In the genomic region with DNA sequence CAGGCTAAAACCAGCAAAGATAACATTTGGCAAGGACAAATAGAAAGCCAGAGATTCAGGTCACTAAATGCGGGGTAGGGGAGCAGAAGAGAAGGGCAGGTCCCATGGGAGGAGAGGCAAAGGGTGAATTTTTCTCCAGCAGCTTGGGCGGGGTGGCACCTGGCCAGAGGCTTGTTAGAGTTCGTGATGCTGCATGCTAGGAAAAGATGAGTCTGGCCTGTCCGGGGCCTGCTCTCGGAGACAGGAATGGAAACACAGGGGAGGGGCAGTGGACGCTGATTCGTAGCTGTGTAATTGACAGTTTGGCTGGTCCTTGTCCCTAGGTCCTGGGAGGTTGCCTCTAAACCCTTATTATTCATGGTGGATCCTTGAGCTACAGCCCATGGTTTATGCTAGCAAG, we compare ENCODE assay signal across 13 cellular contexts. TPM values are rescaled to one million over a fixed set of nuclear protein-coding genes. Genes with fewer than 3 reads are reported as not detected.
A peak's percentile ranks its signal among the peaks of the same experiment; 100 is the strongest.
DNase-seq lines count a peak whose midpoint lies in the region; ATAC-seq and TF ChIP-seq lines count a peak whose summit lies in the region.
"Had no signal": no experiment of that assay in that cellular context is flagged by ENCODE, and none has a peak within 500 bp of the region (broad histone marks: within the 10 kb centered on the region; RNA-seq: fewer than 3 reads in every experiment).

No MANE protein-coding gene starts in this region.

- TF ChIP-seq CTCF in RWPE1 (conservative IDR thresholded peaks at IDR 0.05; ENCODE audit: low read depth) (no peak), fibroblast of lung (conservative IDR thresholded peaks at IDR 0.05 in 1 of 2, IDR thresholded peaks at IDR 0.05 in 1 of 2; ENCODE audit: low read depth in 1 of 2, low read length in 2 of 2) (no peak), tibial nerve (IDR thresholded peaks at IDR 0.05) (no peak)

- peak in 1 of 2 donors; percentile 21 for TF ChIP-seq EP300 in tibial nerve (IDR thresholded peaks at IDR 0.05)

- no peaks in the 10 kb centered on the region for H4K20me1 ChIP-seq in fibroblast of lung (ENCODE audit: control insufficient read depth, extremely low read depth, insufficient read depth, low read length)

- H3K27ac ChIP-seq in RWPE1 (peak overlapping the region; percentile 65), fibroblast of lung (ENCODE audit: insufficient read depth, low read length) (peak overlapping the region; percentile 8), tibial nerve (peak overlapping the region in 3 of 4 donors; percentile 62 to 83 (median 70))
- H3K27ac ChIP-seq: HL-60 had no signal

- no peaks in the 10 kb centered on the region for H3K36me3 Mint-ChIP-seq in immature natural killer cell

- H3K4me1 Mint-ChIP-seq in immature natural killer cell = no peaks in the 10 kb centered on the region
- H3K4me1 Mint-ChIP-seq: activated CD4-positive, alpha-beta T cell treated with anti-CD3 and anti-CD28 coated beads for 36 hours had no signal

- no peak overlapping the region for H3K4me2 ChIP-seq in fibroblast of lung (ENCODE audit: extremely low read depth, insufficient read depth, low read length)

- H3K9me3 Mint-ChIP-seq in immature natural killer cell = no peaks in the 10 kb centered on the region

- H3K9me3 ChIP-seq in fibroblast of lung (ENCODE audit: control insufficient read depth, insufficient read depth, low read depth, low read length) (no peaks in the 10 kb centered on the region), mucosa of stomach (ENCODE audit: control insufficient read depth, low read length) (no peaks in the 10 kb centered on the region), tibial nerve (peaks cover 0 to 2% (median 0%) of the 10 kb centered on the region in 4 donors)

- H3K36me3 ChIP-seq in fibroblast of lung (ENCODE audit: control insufficient read depth, insufficient read depth, low read length) (no peaks in the 10 kb centered on the region), mucosa of stomach (ENCODE audit: control insufficient read depth, insufficient read depth, low read length) (no peaks in the 10 kb centered on the region), tibial nerve (no peaks in the 10 kb centered on the region)

- POLR2A ChIA-PET in RWPE1 (lab: Yijun Ruan, JAX; ENCODE audit: low non-redundant PET) = no interaction called here

- peaks cover 3% of the 10 kb centered on the region for H3K4me1 ChIP-seq in fibroblast of lung (ENCODE audit: control insufficient read depth, extremely low read depth, insufficient read depth, low read length)
- H3K4me1 ChIP-seq in mucosa of stomach (ENCODE audit: control insufficient read depth, insufficient read depth, low read length) = peaks cover 6% of the 10 kb centered on the region
- peaks cover 0 to 44% (median 13%) of the 10 kb centered on the region in 4 donors for H3K4me1 ChIP-seq in tibial nerve

- no peak overlapping the region for H2AFZ ChIP-seq in fibroblast of lung (ENCODE audit: low read length)

- no peak for TF ChIP-seq POLR2A in tibial nerve (IDR thresholded peaks at IDR 0.05)

- ATAC-seq in GM18520 (IDR thresholded peaks at IDR 0.05; ENCODE audit: unreplicated experiment) = no peak
- ATAC-seq in GM21619 (IDR thresholded peaks at IDR 0.05; ENCODE audit: unreplicated experiment) = no peak
- ATAC-seq: activated CD4-positive, alpha-beta T cell treated with anti-CD3 and anti-CD28 coated beads for 36 hours had no signal

- no peak overlapping the region for H3K4me3 ChIP-seq in fibroblast of lung (replicated peaks in 1 of 4; ENCODE audit: control extremely low read depth in 1 of 4, insufficient read depth in 1 of 4, low read depth in 3 of 4, low read length in 4 of 4)
- no peak overlapping the region for H3K4me3 ChIP-seq in mucosa of stomach (ENCODE audit: low read length)
- H3K4me3 ChIP-seq in tibial nerve = no peak overlapping the region

- WGBS in tibial nerve, 2 donors = 66 to 78% methylated on average over 7 of the region's 7 CpGs

- no peaks in the 10 kb centered on the region for H3K79me2 ChIP-seq in fibroblast of lung (ENCODE audit: control insufficient read depth, insufficient read depth, low read length)

- CTCF ChIA-PET in RWPE1 (lab: Yijun Ruan, JAX) = interaction anchor here (0.6 to 0.7 kb wide), 4 partner anchors 21 to 139 kb away, joined by 3 to 5 read pairs (median 4); no protein-coding TSS in a partner anchor

- no peak overlapping the region for H3K4me3 Mint-ChIP-seq in immature natural killer cell
- H3K4me3 Mint-ChIP-seq: activated CD4-positive, alpha-beta T cell treated with anti-CD3 and anti-CD28 coated beads for 36 hours had no signal

- H3K27ac Mint-ChIP-seq in immature natural killer cell = no peak overlapping the region
- H3K27ac Mint-ChIP-seq: activated CD4-positive, alpha-beta T cell treated with anti-CD3 and anti-CD28 coated beads for 36 hours had no signal

- H3K27me3 ChIP-seq in fibroblast of lung (ENCODE audit: control insufficient read depth, insufficient read depth, low read length) (no peaks in the 10 kb centered on the region), mucosa of stomach (ENCODE audit: control insufficient read depth, insufficient read depth, low read length) (no peaks in the 10 kb centered on the region), tibial nerve (no peaks in the 10 kb centered on the region)

- peak; percentile 18 for DNase-seq in RWPE1 (ENCODE audit: low spot score)
- DNase-seq in fibroblast of lung (ENCODE audit: low read depth in 2 of 2) = peak in 1 of 2 donors; percentile 40
- DNase-seq in tibial nerve (ENCODE audit: low spot score in 2 of 2) = peak; percentile 41 to 65
- DNase-seq in immature natural killer cell = no peak
- DNase-seq: activated CD4-positive, alpha-beta T cell treated with anti-CD3 and anti-CD28 coated beads for 36 hours; glutamatergic neuron; mesendoderm; MV-4-11; NCI-H69 had no signal

- H3K9ac ChIP-seq in fibroblast of lung (ENCODE audit: insufficient read depth, low read length) (no peak overlapping the region), mucosa of stomach (ENCODE audit: low read length) (peak overlapping the region; percentile 38)

- H3K27me3 Mint-ChIP-seq in immature natural killer cell (ENCODE audit: low read depth in 3 of 3) = peaks cover 0 to 6% (median 3%) of the 10 kb centered on the region in 3 donors
- H3K27me3 Mint-ChIP-seq: activated CD4-positive, alpha-beta T cell treated with anti-CD3 and anti-CD28 coated beads for 36 hours had no signal

RNA-seq across cellular contexts. Expression of a gene that starts 44.7 kb away (rescaled TPM):
- total RNA-seq in fibroblast of lung = not detected in 2 replicates
- polyA plus RNA-seq in fibroblast of lung = 0.07 TPM in 1 of 2 replicates, not detected in the other
- polyA plus RNA-seq in fibroblast of lung (2012) = 0.09 TPM in 1 of 2 replicates, not detected in the other
- polyA minus RNA-seq in fibroblast of lung (ENCODE audit: low replicate concordance) = not detected in 2 replicates
- total RNA-seq in tibial nerve = 1 to 10 TPM in 1 of 4 donors, under 1 TPM in 3; 0.42 to 1.2 (median 0.73) TPM
- not detected for polyA plus RNA-seq in immature natural killer cell
- total RNA-seq: activated CD4-positive, alpha-beta T cell treated with anti-CD3 and anti-CD28 coated beads for 36 hours had no signal

Comparison
In these comparisons a context has a peak if more than half of its experiments do, and no peak if none do; other contexts are left out.
1. DNase-seq: peak in RWPE1 (single experiment) and tibial nerve (2 of 2); none in immature natural killer cell (0 of 3).
2. H3K27ac ChIP-seq: peak in every context shown above with its lines; median percentile 70 in tibial nerve; 65 in RWPE1; 8 in fibroblast of lung.